In genomic region chr10:79244841-79245504, GRCh38 we compare ENCODE assay signal across 8 cellular contexts.
DNase-seq lines count a peak whose midpoint lies in the region; ATAC-seq, FAIRE-seq and TF ChIP-seq lines count a peak whose summit lies in the region.

No MANE protein-coding gene starts in this region.

- H3K4me3 ChIP-seq in right atrium auricular region: peak overlapping the region in 1 of 2 donors; percentile 1

- TF ChIP-seq CTCF in right atrium auricular region (IDR thresholded peaks at IDR 0.05) (no peak), natural killer cell (IDR thresholded peaks at IDR 0.05) (no peak), D721Med (IDR thresholded peaks at IDR 0.05; ENCODE audit: insufficient read depth, missing control alignments) (no peak)

- peak overlapping the region; percentile 83 for H3K27ac ChIP-seq in right atrium auricular region

- no peak for FAIRE-seq in D721Med (lab: Jason Lieb, UNC)

- H3K36me3 ChIP-seq in right atrium auricular region: no peaks in the 10 kb centered on the region

- H3K4me1 ChIP-seq in right atrium auricular region: peaks cover 0 to 93% of the 10 kb centered on the region in 2 donors

- H3K27me3 ChIP-seq in right atrium auricular region: no peaks in the 10 kb centered on the region

- intact Hi-C loops in left cardiac atrium (cut with DNase I) (no loop called here), natural killer cell (cut with micrococcal nuclease) (loop anchor here (1.0 to 2.0 kb wide), 2 partner anchors 22 to 41 kb away; no protein-coding TSS in a partner anchor)

- CTCF ChIA-PET in activated CD4-positive, alpha-beta memory T cell treated with anti-CD3 and anti-CD28 coated beads, Interleukin-2, amount 10 ng/mL, durations not matched to agents 7 days and 5 days (lab: Charles Lee): interaction anchor here (0.7 to 1.4 kb wide), 2 partner anchors 41 to 47 kb away, joined by 3 to 4 read pairs; no protein-coding TSS in a partner anchor

- H3K36me3 Mint-ChIP-seq in activated CD4-positive, alpha-beta memory T cell treated with anti-CD3 and anti-CD28 coated beads, Interleukin-2, amount 10 ng/mL, durations not matched to agents 7 days and 5 days (ENCODE audit: low read depth): peaks cover 23% of the 10 kb centered on the region
- H3K36me3 Mint-ChIP-seq in natural killer cell: no peaks in the 10 kb centered on the region

- peaks cover 78% of the 10 kb centered on the region for H3K4me1 Mint-ChIP-seq in activated CD4-positive, alpha-beta memory T cell treated with anti-CD3 and anti-CD28 coated beads, Interleukin-2, amount 10 ng/mL, durations not matched to agents 7 days and 5 days
- H3K4me1 Mint-ChIP-seq in natural killer cell: peaks cover 70 to 72% of the 10 kb centered on the region in 2 donors

- peak overlapping the region; percentile 96 for H3K27ac Mint-ChIP-seq in activated CD4-positive, alpha-beta memory T cell treated with anti-CD3 and anti-CD28 coated beads, Interleukin-2, amount 10 ng/mL, durations not matched to agents 7 days and 5 days
- peak overlapping the region; percentile 85 for H3K27ac Mint-ChIP-seq in natural killer cell

- no peak for DNase-seq in right atrium auricular region (ENCODE audit: low spot score)
- DNase-seq in left cardiac atrium: no peak
- DNase-seq in activated CD4-positive, alpha-beta memory T cell treated with anti-CD3 and anti-CD28 coated beads, Interleukin-2, amount 10 ng/mL, durations not matched to agents 7 days and 5 days: peak; percentile 54
- DNase-seq in natural killer cell: peak; percentile 30
- no peak for DNase-seq in LoVo (ENCODE audit: low spot score)
- DNase-seq in D721Med (ENCODE audit: insufficient read length, low spot score): no peak
- no peak for DNase-seq in COLO829 (ENCODE audit: low spot score)

- no peaks in the 10 kb centered on the region for H3K9me3 Mint-ChIP-seq in activated CD4-positive, alpha-beta memory T cell treated with anti-CD3 and anti-CD28 coated beads, Interleukin-2, amount 10 ng/mL, durations not matched to agents 7 days and 5 days
- no peaks in the 10 kb centered on the region for H3K9me3 Mint-ChIP-seq in natural killer cell

- H3K27me3 Mint-ChIP-seq in activated CD4-positive, alpha-beta memory T cell treated with anti-CD3 and anti-CD28 coated beads, Interleukin-2, amount 10 ng/mL, durations not matched to agents 7 days and 5 days: no peaks in the 10 kb centered on the region
- no peaks in the 10 kb centered on the region for H3K27me3 Mint-ChIP-seq in natural killer cell (ENCODE audit: low read depth in 2 of 2)

- H3K9me3 ChIP-seq in right atrium auricular region: no peaks in the 10 kb centered on the region

- POLR2A ChIA-PET in activated CD4-positive, alpha-beta memory T cell treated with anti-CD3 and anti-CD28 coated beads, Interleukin-2, amount 10 ng/mL, durations not matched to agents 7 days and 5 days (lab: Charles Lee): interaction anchor here (0.8 to 5.4 kb wide), 8 partner anchors 12 to 102 kb away, joined by 3 to 50 read pairs (median 4); partner anchors contain the start of gene PPIF

- H3K4me3 Mint-ChIP-seq in activated CD4-positive, alpha-beta memory T cell treated with anti-CD3 and anti-CD28 coated beads, Interleukin-2, amount 10 ng/mL, durations not matched to agents 7 days and 5 days: peak overlapping the region; percentile 89
- H3K4me3 Mint-ChIP-seq in natural killer cell: peak overlapping the region; percentile 85

- ATAC-seq in left cardiac atrium: no peak
- ATAC-seq in HG03095 (IDR thresholded peaks at IDR 0.05; ENCODE audit: unreplicated experiment): peak; percentile 31
- ATAC-seq in natural killer cell: peak; percentile 61 to 71 (median 65)

Comparison
In these comparisons a context has a peak if more than half of its experiments do, and no peak if none do; other contexts are left out.
1. DNase-seq: peak in activated CD4-positive, alpha-beta memory T cell treated with anti-CD3 and anti-CD28 coated beads, Interleukin-2, amount 10 ng/mL, durations not matched to agents 7 days and 5 days (single experiment) and natural killer cell (single experiment); none in right atrium auricular region (single experiment), left cardiac atrium (single experiment), LoVo (single experiment), D721Med (single experiment) and COLO829 (single experiment).
2. ATAC-seq: peak in HG03095 (single experiment) and natural killer cell (3 of 3); none in left cardiac atrium (0 of 2).